ENCODE assay signal across 1 cellular context in genomic region chr5:88251048-88251711, GRCh38.
TF ChIP-seq lines count a peak whose summit lies in the region.

No MANE protein-coding gene starts in this region.

TF ChIP-seq in K562, 482 proteins besides CTCF, POLR2A, EP300 and RAD21 (continued from another document and continues in another):
- TF ChIP-seq ZNF609 (CRISPR knock-in tag; IDR thresholded peaks at IDR 0.05; ENCODE audit: borderline replicate concordance) (no peak), PBX2 (CRISPR knock-in tag; IDR thresholded peaks at IDR 0.05; ENCODE audit: low read depth) (no peak), PBX2 (tag; conservative IDR thresholded peaks at IDR 0.05; ENCODE audit: low read depth) (0 out of 2 replicates have a peak, but pooled peaks have one; percentile 42), ZNF449 (CRISPR knock-in tag; IDR thresholded peaks at IDR 0.05) (peak; percentile 64; the same call in 1 of the 2 replicates), TCF15 (CRISPR knock-in tag; IDR thresholded peaks at IDR 0.05) (peak; percentile 81), ZNF644 (tag; IDR thresholded peaks at IDR 0.05; ENCODE audit: low read depth) (peak; percentile 96), PTTG1 (tag; IDR thresholded peaks at IDR 0.05; ENCODE audit: low read depth) (peak; percentile 93), ZNF668 (CRISPR knock-in tag; IDR thresholded peaks at IDR 0.05) (peak; percentile 84), SOX6 (IDR thresholded peaks at IDR 0.05) (peak; percentile 99), CREB5 (CRISPR knock-in tag; IDR thresholded peaks at IDR 0.05) (0 out of 2 replicates have a peak, but pooled peaks have one; percentile 63), JUNB (CRISPR knock-in tag; conservative IDR thresholded peaks at IDR 0.05) (peak; percentile 50; the same call in 1 of the 2 replicates), ZFX (CRISPR knock-in tag; IDR thresholded peaks at IDR 0.05) (peak; percentile 48; the same call in 1 of the 2 replicates), USF2 (CRISPR knock-in tag; IDR thresholded peaks at IDR 0.05) (peak; percentile 23; the same call in 1 of the 2 replicates), DMBX1 (CRISPR knock-in tag; IDR thresholded peaks at IDR 0.05; ENCODE audit: borderline replicate concordance) (peak; percentile 96), SMAD3 (CRISPR knock-in tag; conservative IDR thresholded peaks at IDR 0.05) (0 out of 2 replicates have a peak, but pooled peaks have one; percentile 28), TCFL5 (CRISPR knock-in tag; conservative IDR thresholded peaks at IDR 0.05) (peak; percentile 79; the same call in 1 of the 2 replicates), ZNF324 (CRISPR knock-in tag; IDR thresholded peaks at IDR 0.05) (no peak), RAD51 (IDR thresholded peaks at IDR 0.05; ENCODE audit: borderline replicate concordance, low read depth) (peak; percentile 69), JUN (IDR thresholded peaks at IDR 0.05; ENCODE audit: borderline replicate concordance, low read depth, low read length) (peak; percentile 59; the same call in 1 of the 2 replicates), JUN (CRISPR knock-in tag; IDR thresholded peaks at IDR 0.05; ENCODE audit: borderline replicate concordance) (no peak), CHD1 (IDR thresholded peaks at IDR 0.05; ENCODE audit: low read length) (no peak), CEBPG (CRISPR knock-in tag; IDR thresholded peaks at IDR 0.05) (no peak), CEBPG (tag; conservative IDR thresholded peaks at IDR 0.05 in 1 of 2, IDR thresholded peaks at IDR 0.05 in 1 of 2) (0 out of 4 replicates have a peak, but pooled peaks of 1 of the 2 experiments have one; percentile 12), NCOR1 (IDR thresholded peaks at IDR 0.05) (no peak), BACH1 (tag; IDR thresholded peaks at IDR 0.05) (peak; percentile 75; the same call in 1 of the 2 replicates), NR2C2 (CRISPR knock-in tag; IDR thresholded peaks at IDR 0.05) (no peak), NR2C2 (tag; IDR thresholded peaks at IDR 0.05) (peak; percentile 63), FOXK2 (conservative IDR thresholded peaks at IDR 0.05 in 1 of 2, IDR thresholded peaks at IDR 0.05 in 1 of 2; ENCODE audit: low read depth in 2 of 2) (no peak), ZNF197 (CRISPR knock-in tag; IDR thresholded peaks at IDR 0.05; ENCODE audit: low read depth) (peak; percentile 85), SRSF1 (IDR thresholded peaks at IDR 0.05; ENCODE audit: low read depth, low read length) (no peak), PHF8 (IDR thresholded peaks at IDR 0.05; ENCODE audit: borderline replicate concordance, low read length) (no peak), HINFP (tag; conservative IDR thresholded peaks at IDR 0.05; ENCODE audit: low read depth) (peak; percentile 85), ZNF592 (IDR thresholded peaks at IDR 0.05) (peak; percentile 90), ZNF398 (CRISPR knock-in tag; IDR thresholded peaks at IDR 0.05) (peak; percentile 67; the same call in 1 of the 2 replicates), ESRRA (IDR thresholded peaks at IDR 0.05; ENCODE audit: borderline replicate concordance, low read depth) (0 out of 2 replicates have a peak, but pooled peaks have one; percentile 46), CXXC5 (CRISPR knock-in tag; IDR thresholded peaks at IDR 0.05) (peak; percentile 67), ID3 (CRISPR knock-in tag; IDR thresholded peaks at IDR 0.05) (no peak), ID3 (tag; IDR thresholded peaks at IDR 0.05) (peak; percentile 64)
